9 cellular contexts compared by ENCODE assay signal in genomic region chr14:75249958-75250336, GRCh38. TPM values are rescaled to one million over a fixed set of nuclear protein-coding genes. Genes with fewer than 3 reads are reported as not detected.
DNase-seq lines count a peak whose midpoint lies in the region; ATAC-seq, FAIRE-seq and TF ChIP-seq lines count a peak whose summit lies in the region.
"Had no signal": no experiment of that assay in that cellular context is flagged by ENCODE, and none has a peak within 500 bp of the region (broad histone marks: within the 10 kb centered on the region; RNA-seq: fewer than 3 reads in every experiment).

No MANE protein-coding gene starts in this region.

- SMC1A ChIA-PET in GM12878 (lab: Charles Lee; ENCODE audit: uncharacterized antibody, unreplicated experiment), result interaction anchor here (0.7 to 2.1 kb wide), 9 partner anchors 9 to 124 kb away, joined by 3 to 8 read pairs (median 5); no protein-coding TSS in a partner anchor

- POLR2A ChIA-PET in GM12878 (lab: Charles Lee), result interaction anchor here (2.9 kb wide), 1 partner anchor 9 kb away, joined by 11 read pairs; no protein-coding TSS in a partner anchor

- H3K4me3 ChIP-seq in BLaER1 treated with 17β-estradiol and CSF1 and Interleukin-3, amounts not matched to agents 10 nM and 100 nM, result no peak overlapping the region
- H3K4me3 ChIP-seq in GM12878 (peak overlapping the region; percentile 31; the same call in 1 of the 2 replicates), thyroid gland (replicated peaks in 1 of 3) (no peak overlapping the region)

- no peak for TF ChIP-seq EP300 in GM12878 (IDR thresholded peaks at IDR 0.05; ENCODE audit: borderline replicate concordance in 1 of 2, control insufficient read depth in 1 of 2, low read depth in 2 of 2, low read length in 2 of 2)

- peak overlapping the region; percentile 31 to 73 (median 61); a peak in 20 of 22 replicates for H3K4me2 ChIP-seq in BLaER1 treated with 17β-estradiol and CSF1 and Interleukin-3, amounts not matched to agents 10 nM and 100 nM
- H3K4me2 ChIP-seq in GM12878 (ENCODE audit: control insufficient read depth, insufficient read depth), result peak overlapping the region; percentile 91

- H3K27ac ChIP-seq in BLaER1 treated with 17β-estradiol and CSF1 and Interleukin-3, amounts not matched to agents 10 nM and 100 nM, result peak overlapping the region in 7 of 11 experiments; percentile 9 to 51 (median 21); a peak in 10 of 22 replicates
- peak overlapping the region; percentile 57; the same call in 1 of the 2 replicates for H3K27ac ChIP-seq in GM12878 (ENCODE audit: control insufficient read depth, insufficient read depth)
- peak overlapping the region in 1 of 3 donors; percentile 15 for H3K27ac ChIP-seq in thyroid gland

- ATAC-seq in GM19372 (IDR thresholded peaks at IDR 0.05; ENCODE audit: low read depth, unreplicated experiment), result peak; percentile 9
- peak; percentile 10 for ATAC-seq in HG03378 (IDR thresholded peaks at IDR 0.05; ENCODE audit: unreplicated experiment)
- ATAC-seq in GM12878, result peak; percentile 38

- intact Hi-C loops in GM12878 (cut with micrococcal nuclease; ENCODE audit: unreplicated experiment) (loop anchor here (1.0 to 5.0 kb wide), 4 partner anchors 19 to 118 kb away; partner anchors contain the start of gene TMED10), thyroid gland (cut with DNase I) (no loop called here), posterior vena cava (cut with DNase I) (no loop called here)

- no peak for TF ChIP-seq RAD21 in GM12878 (IDR thresholded peaks at IDR 0.05; ENCODE audit: insufficient read depth, low read depth, low read length)

- RAD21 ChIA-PET in GM12878 (lab: Charles Lee; ENCODE audit: unreplicated experiment), result interaction anchor here (1.0 to 4.0 kb wide), 4 partner anchors 9 to 27 kb away, joined by 3 to 12 read pairs (median 3); no protein-coding TSS in a partner anchor

- H2AFZ ChIP-seq in GM12878 (ENCODE audit: control insufficient read depth, low read depth, low read length), result no peak overlapping the region

- FAIRE-seq in GM12878 (lab: Jason Lieb, UNC), result no peak

- no peaks in the 10 kb centered on the region for H4K20me1 ChIP-seq in BLaER1 treated with 17β-estradiol and CSF1 and Interleukin-3, amounts not matched to agents 10 nM and 100 nM
- no peaks in the 10 kb centered on the region for H4K20me1 ChIP-seq in GM12878 (ENCODE audit: control insufficient read depth, insufficient read depth)

- in situ Hi-C loops in GM12878 (cut with MboI), result loop anchor here (25.0 kb wide), 1 partner anchor 1488 kb away; a partner anchor contains a TSS
- in situ Hi-C loops in GM13976 (cut with MboI; ENCODE audit: low sequenced_read_pairs, unreplicated experiment), result no loop called here

- H3K4me1 ChIP-seq in BLaER1 treated with 17β-estradiol and CSF1 and Interleukin-3, amounts not matched to agents 10 nM and 100 nM, result peaks cover 33 to 54% (median 50%) of the 10 kb centered on the region in 10 experiments
- H3K4me1 ChIP-seq in GM12878 (ENCODE audit: control insufficient read depth, insufficient read depth, low read length) (peaks cover 36% of the 10 kb centered on the region), thyroid gland (peaks cover 18 to 39% of the 10 kb centered on the region in 2 donors)

- BruUV-seq in GM12878 (replicated peaks; lab: Mats Ljungman, UMichigan), result no TSS peak

- no peaks in the 10 kb centered on the region for H3K27me3 ChIP-seq in BLaER1 treated with 17β-estradiol and CSF1 and Interleukin-3, amounts not matched to agents 10 nM and 100 nM
- H3K27me3 ChIP-seq in GM12878 (replicated peaks in 1 of 2; ENCODE audit: control insufficient read depth in 2 of 2, insufficient read depth in 2 of 2, low read length in 1 of 2) (peaks cover 4 to 5% of the 10 kb centered on the region in 2 experiments; a peak in 2 of 4 replicates), thyroid gland (no peaks in the 10 kb centered on the region)

- TF ChIP-seq POLR2A in GM12878 (IDR thresholded peaks at IDR 0.05; ENCODE audit: low read depth, low read length) (no peak), thyroid gland (IDR thresholded peaks at IDR 0.05) (no peak)

- peaks cover 0 to 8% (median 0%) of the 10 kb centered on the region in 11 experiments; a peak in 2 of 22 replicates for H3K9me3 ChIP-seq in BLaER1 treated with 17β-estradiol and CSF1 and Interleukin-3, amounts not matched to agents 10 nM and 100 nM (replicated peaks in 1 of 11)
- H3K9me3 ChIP-seq in GM12878 (replicated peaks; ENCODE audit: control insufficient read depth, insufficient read depth, low read length) (no peaks in the 10 kb centered on the region), thyroid gland (no peaks in the 10 kb centered on the region)

- TF ChIP-seq CTCF in GM12878 (IDR thresholded peaks at IDR 0.05 in 2 of 3, conservative IDR thresholded peaks at IDR 0.05 in 1 of 3; ENCODE audit: control insufficient read depth in 2 of 3, extremely low read depth in 1 of 3, insufficient read depth in 1 of 3, low read depth in 3 of 3, low read length in 3 of 3) (no peak), thyroid gland (IDR thresholded peaks at IDR 0.05) (no peak), GM13976 (IDR thresholded peaks at IDR 0.05; ENCODE audit: borderline replicate concordance, control extremely low read depth, extremely low read depth, insufficient read depth, missing control alignments) (no peak)

- no peaks in the 10 kb centered on the region for H3K79me2 ChIP-seq in GM12878 (ENCODE audit: control insufficient read depth, insufficient read depth, low read length)

- DNase-seq in GM12878 (ENCODE audit: low read depth, low spot score) (no peak), thyroid gland (no peak), GM13976 (ENCODE audit: low spot score) (no peak), posterior vena cava (ENCODE audit: low spot score) (no peak)
- DNase-seq in effector CD4-positive, alpha-beta T cell, result no peak
- DNase-seq: DMS 273 treated with DMSO at 0.1 percent for 48 hours had no signal

- CTCF ChIA-PET in GM12878 (lab: Yijun Ruan, JAX), result interaction anchor here (0.5 to 1.8 kb wide), 5 partner anchors 17 to 230 kb away, joined by 3 to 5 read pairs (median 4); no protein-coding TSS in a partner anchor

- H3K36me3 ChIP-seq in BLaER1 treated with 17β-estradiol and CSF1 and Interleukin-3, amounts not matched to agents 10 nM and 100 nM, result no peaks in the 10 kb centered on the region
- no peaks in the 10 kb centered on the region for H3K36me3 ChIP-seq in GM12878 (ENCODE audit: control insufficient read depth in 2 of 2, insufficient read depth in 2 of 2, low read length in 1 of 2)
- H3K36me3 ChIP-seq in thyroid gland, result no peaks in the 10 kb centered on the region

- WGBS in GM12878 (ENCODE audit: insufficient coverage, insufficient replicate concordance, low lambda C conversion rate, missing lambda C conversion rate), result 35% methylated on average over 2 of the region's 2 CpGs
- 56 to 67% methylated on average over 2 of the region's 2 CpGs for WGBS in thyroid gland, 2 donors

- H3K9ac ChIP-seq in BLaER1 treated with 17β-estradiol and CSF1 and Interleukin-3, amounts not matched to agents 10 nM and 100 nM, result peak overlapping the region in 5 of 11 experiments; percentile 1 to 25 (median 2); a peak in 5 of 22 replicates
- no peak overlapping the region for H3K9ac ChIP-seq in GM12878 (ENCODE audit: control insufficient read depth, insufficient read depth, low read length)

TF ChIP-seq in GM12878, 131 proteins besides CTCF, POLR2A, EP300 and RAD21:
- TF ChIP-seq CBX3 (IDR thresholded peaks at IDR 0.05; ENCODE audit: borderline replicate concordance, low read depth), result no peak
- TF ChIP-seq TCF12 (IDR thresholded peaks at IDR 0.05; ENCODE audit: low read depth, low read length), result 0 out of 2 replicates have a peak, but pooled peaks have one; percentile 18
- TF ChIP-seq BHLHE40 (IDR thresholded peaks at IDR 0.05; ENCODE audit: borderline replicate concordance in 1 of 2, low read depth in 2 of 2, low read length in 1 of 2), result peak in 1 of 2 experiments; percentile 18; a peak in 1 of 4 replicates
- peak in 1 of 2 experiments; percentile 37; a peak in 1 of 4 replicates for TF ChIP-seq CEBPB (IDR thresholded peaks at IDR 0.05; ENCODE audit: borderline replicate concordance in 1 of 2, low read depth in 2 of 2, low read length in 2 of 2)
- peak; percentile 43; the same call in 1 of the 2 replicates for TF ChIP-seq SMARCA5 (IDR thresholded peaks at IDR 0.05)

RNA-seq across cellular contexts. Expression of gene FOS, which starts 28.7 kb away (rescaled TPM):
- total RNA-seq in GM12878 (2013; cell fraction: nucleolus; rRNA removed), result 5.1 and 5.7 TPM in 2 replicates
- total RNA-seq in GM12878 (2014; rRNA removed) (0.05 and 0.40 TPM in 2 replicates), GM12878 (2014; rRNA removed; fragmentation: Illumina TruSeq; extraction: Trizol) (0.09 and 0.13 TPM in 2 replicates), GM12878 (2021) (0.43 and 0.64 TPM in 2 replicates), thyroid gland (100 to 1,000 TPM in 2 of 4 donors, 10 to 100 TPM in 2; 32.1 to 239 (median 121) TPM), posterior vena cava (100 to 1,000 TPM; 485 to 992 TPM)
- 0.64 TPM for polyA plus RNA-seq in GM12878 (2011; ENCODE audit: low read depth)
- polyA plus RNA-seq in GM12878 (2011; rRNA removed) (0.95 TPM in 2 replicates), GM12878 (2014; fragmentation: Illumina TruSeq; extraction: Trizol) (0.10 TPM in 1 of 2 replicates, not detected in the other), GM12878 (2014; fragmentation: Nextera tagmentation; extraction: Ambion mirVana) (under 1 TPM; 0.02 to 0.13 TPM), GM12878 (2014; rRNA removed) (0.10 and 0.36 TPM in 2 replicates), GM12878 (2016; fragmentation: Nextera tagmentation; extraction: Ambion mirVana) (under 1 TPM; 0.67 to 0.75 TPM)
- 1.1 and 1.4 TPM in 2 replicates for polyA plus RNA-seq in GM12878 (2011; cell fraction: cytosol; rRNA removed)
- 7.4 and 8.9 TPM in 2 replicates for polyA plus RNA-seq in GM12878 (2011; cell fraction: nucleus; rRNA removed)
- polyA plus RNA-seq in GM12878 (2012), result 0.54 and 1.5 TPM in 2 replicates
- polyA minus RNA-seq in GM12878 (2011; rRNA and poly(A)+ RNA removed), result 1.6 and 4.9 TPM in 2 replicates
- polyA minus RNA-seq in GM12878 (2011; cell fraction: cytosol; rRNA and poly(A)+ RNA removed), result 3.4 and 4.5 TPM in 2 replicates
- polyA minus RNA-seq in GM12878 (2011; cell fraction: nucleus; rRNA and poly(A)+ RNA removed), result 17.4 and 22.5 TPM in 2 replicates

Comparison
In these comparisons a context has a peak if more than half of its experiments do, and no peak if none do; other contexts are left out.
1. RNA of gene FOS, which starts 28.7 kb away (total RNA-seq): 485 to 992 TPM in posterior vena cava and 32.1 to 239 TPM in thyroid gland; 0.05 to 5.7 TPM in GM12878; every median in the first group is over 4 times any median in the second.
2. Peak in every context shown above with its lines, with median percentiles within 50 percentile points of each other: ATAC-seq.